7 cellular contexts compared by ENCODE assay signal in genomic region chr3:167736264-167736787, GRCh38. TPM values are rescaled to one million over a fixed set of nuclear protein-coding genes. Genes with fewer than 3 reads are reported as not detected.
DNase-seq lines count a peak whose midpoint lies in the region; ATAC-seq and TF ChIP-seq lines count a peak whose summit lies in the region.

No MANE protein-coding gene starts in this region.

- TF ChIP-seq CTCF in VCaP (conservative IDR thresholded peaks at IDR 0.05): no peak

- no peak for ATAC-seq in GM21786 (IDR thresholded peaks at IDR 0.05; ENCODE audit: unreplicated experiment)
- no peak for ATAC-seq in left colon

- intact Hi-C loops in head of caudate nucleus (cut with DNase I) (loop anchor here (5.0 to 10.0 kb wide), 2 partner anchors 76 to 308 kb away; no protein-coding TSS in a partner anchor), left colon (cut with DNase I, micrococcal nuclease) (no loop called here)

- H3K9me3 ChIP-seq in iPS-20b (ENCODE audit: insufficient read depth, low read depth, low read length): no peaks in the 10 kb centered on the region

- peak overlapping the region; percentile 96 for H3K4me3 ChIP-seq in iPS-20b (ENCODE audit: low read length)

- H3K27ac ChIP-seq in VCaP (peak overlapping the region; percentile 84), iPS-20b (ENCODE audit: low read length) (no peak overlapping the region)

- no peaks in the 10 kb centered on the region for H3K36me3 ChIP-seq in iPS-20b (ENCODE audit: insufficient read depth, low read depth, low read length)

- H3K9ac ChIP-seq in iPS-20b (ENCODE audit: low read depth, low read length): peak overlapping the region; percentile 81; the same call in 1 of the 2 replicates

- 0 out of 2 replicates have a peak, but pooled peaks cover 4% of the 10 kb centered on the region for H3K27me3 ChIP-seq in iPS-20b (ENCODE audit: insufficient read depth, low read length)

- DNase-seq in HT-29 (ENCODE audit: low spot score) (peak; percentile 31), superior temporal gyrus (ENCODE audit: extremely low spot score) (peak; percentile 75), head of caudate nucleus (no peak), left colon (no peak)

- H3K4me1 ChIP-seq in iPS-20b (ENCODE audit: insufficient read depth, low read length): peaks cover 15% of the 10 kb centered on the region

RNA-seq across cellular contexts. Expression of gene SERPINI1, which starts 0.8 kb away (rescaled TPM):
- 0.38 and 0.42 TPM in 2 replicates for total RNA-seq in HT-29 (2014; rRNA removed; shearing (Covaris generic))
- 1 to 10 TPM in 1 of 2 donors, under 1 TPM in 1; 0.92 to 1.7 TPM for total RNA-seq in left colon

RNA-seq across cellular contexts. Expression of gene PDCD10, which starts 1.6 kb away (rescaled TPM):
- total RNA-seq in HT-29 (2014; rRNA removed; shearing (Covaris generic)): 38.4 and 65.7 TPM in 2 replicates
- total RNA-seq in left colon: 10 to 100 TPM; 76.1 to 81.0 TPM

Comparison
In these comparisons a context has a peak if more than half of its experiments do, and no peak if none do; other contexts are left out.
1. DNase-seq: peak in HT-29 (single experiment) and superior temporal gyrus (single experiment); none in head of caudate nucleus (0 of 42) and left colon (0 of 2).